Comparison of ENCODE assay signal across 8 cellular contexts in the genomic region with DNA sequence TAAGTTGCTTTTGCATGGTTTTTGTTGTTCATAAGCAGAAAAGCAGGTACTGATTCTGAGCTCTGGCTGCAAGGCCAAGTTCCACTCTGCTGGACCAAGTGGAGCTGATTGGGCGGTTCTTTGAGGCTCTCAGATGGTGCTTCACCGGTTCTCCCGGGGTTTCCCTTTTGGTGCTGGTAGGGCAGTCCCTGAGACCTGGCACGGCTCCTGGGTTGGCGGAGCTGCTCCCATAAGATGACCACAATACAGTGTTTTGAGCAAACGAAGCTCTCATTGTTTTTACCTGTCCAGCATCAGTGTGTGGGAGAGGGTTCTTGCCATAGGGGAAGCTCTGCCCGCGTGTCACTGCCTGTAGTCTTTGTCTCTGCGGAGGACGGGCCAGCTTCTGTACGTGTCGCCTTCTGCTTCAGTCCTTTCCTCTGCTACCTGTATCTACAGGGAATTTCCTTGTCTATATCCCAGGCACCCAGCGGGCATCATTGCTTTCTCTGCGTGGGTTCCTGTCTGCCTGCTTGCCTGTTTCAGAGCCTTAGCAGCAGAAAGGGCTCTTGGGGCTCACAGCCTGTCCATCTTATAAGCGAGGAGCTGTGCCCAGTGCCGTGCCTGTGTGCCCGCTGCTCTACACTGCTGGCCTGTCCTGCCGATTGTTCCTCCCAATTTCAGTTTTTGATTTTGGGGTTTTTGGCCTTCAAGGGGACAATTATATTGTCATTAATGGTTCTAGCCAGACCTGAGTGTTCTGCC. TPM values are rescaled to one million over a fixed set of nuclear protein-coding genes. Genes with fewer than 3 reads are reported as not detected.
A peak's percentile ranks its signal among the peaks of the same experiment; 100 is the strongest.
DNase-seq lines count a peak whose midpoint lies in the region; TF ChIP-seq lines count a peak whose summit lies in the region.

No MANE protein-coding gene starts in this region.

- no peak for TF ChIP-seq POLR2A in lower leg skin (IDR thresholded peaks at IDR 0.05)

- H3K4me3 Mint-ChIP-seq in Calu3 (ENCODE audit: low read depth, unreplicated experiment): peak overlapping the region; percentile 96

- H3K9me3 ChIP-seq in colonic mucosa (no peaks in the 10 kb centered on the region), neural cell (ENCODE audit: low read length) (no peaks in the 10 kb centered on the region)

- peaks cover 43% of the 10 kb centered on the region for H3K79me2 ChIP-seq in neural cell (replicated peaks; ENCODE audit: insufficient read depth, low read length)

- H3K9ac ChIP-seq in colonic mucosa (ENCODE audit: low read depth in 2 of 2, low read length in 2 of 2) (peak overlapping the region; percentile 47 to 80), neural cell (ENCODE audit: low read length) (peak overlapping the region; percentile 98)

- intact Hi-C loops in Calu3 (cut with micrococcal nuclease; ENCODE audit: unreplicated experiment): loop anchor here (2.0 to 10.0 kb wide), 2 partner anchors 16 to 148 kb away; no protein-coding TSS in a partner anchor
- intact Hi-C loops in colonic mucosa (cut with DNase I): no loop called here
- intact Hi-C loops in lower leg skin (cut with DNase I; ENCODE audit: low total_unique reads): no loop called here

- DNase-seq in Calu3: peak; percentile 35
- DNase-seq in NCI-H526 treated with DMSO at 0.1 percent for 48 hours (lab: John Stamatoyannopoulos, UW): peak; percentile 47
- no peak for DNase-seq in colonic mucosa
- no peak for DNase-seq in SW 1271 (lab: John Stamatoyannopoulos, UW)
- DNase-seq in dedifferentiated amniotic fluid mesenchymal stem cell (ENCODE audit: extremely low spot score): no peak
- no peak for DNase-seq in lower leg skin (ENCODE audit: low spot score in 2 of 2)
- no peak for DNase-seq in COLO829 (ENCODE audit: low spot score)

- H3K27ac ChIP-seq in colonic mucosa (no peak overlapping the region), neural cell (ENCODE audit: low read length) (no peak overlapping the region)

- H3K9me3 Mint-ChIP-seq in Calu3 (ENCODE audit: low read depth, unreplicated experiment): no peaks in the 10 kb centered on the region

- H3K9me2 ChIP-seq in neural cell (ENCODE audit: insufficient read depth, low read length): no peaks in the 10 kb centered on the region

- peak overlapping the region; percentile 96 for H3K27ac Mint-ChIP-seq in Calu3 (ENCODE audit: unreplicated experiment)

- H3K36me3 ChIP-seq in colonic mucosa (peaks cover 10% of the 10 kb centered on the region), neural cell (ENCODE audit: insufficient read depth, low read length) (no peaks in the 10 kb centered on the region)

- H3K4me1 Mint-ChIP-seq in Calu3 (ENCODE audit: low read depth, unreplicated experiment): peaks cover 27% of the 10 kb centered on the region

- TF ChIP-seq CTCF in Calu3 (IDR thresholded peaks at IDR 0.05; ENCODE audit: unreplicated experiment): no peak
- TF ChIP-seq CTCF in colonic mucosa (IDR thresholded peaks at IDR 0.05): no peak
- no peak for TF ChIP-seq CTCF in neural cell (IDR thresholded peaks at IDR 0.05; ENCODE audit: poor library complexity, severe bottlenecking)
- TF ChIP-seq CTCF in lower leg skin (IDR thresholded peaks at IDR 0.05): no peak

- no peaks in the 10 kb centered on the region for H3F3A ChIP-seq in neural cell (ENCODE audit: insufficient read depth, low read length, poor library complexity, severe bottlenecking)

- no peak overlapping the region for H2AFZ ChIP-seq in neural cell (ENCODE audit: low read depth, low read length)

- no TSS peak for BruUV-seq in Calu3 (replicated peaks; lab: Mats Ljungman, UMichigan)

- TF ChIP-seq RAD21 in neural cell (conservative IDR thresholded peaks at IDR 0.05): no peak

- peak overlapping the region; percentile 94 for H3K4me2 ChIP-seq in neural cell (ENCODE audit: low read length)

- CTCF ChIA-PET in Calu3 (lab: Charles Lee): interaction anchor here (0.9 to 1.5 kb wide), 4 partner anchors 11 to 153 kb away, joined by 3 to 7 read pairs (median 4); no protein-coding TSS in a partner anchor

- peaks cover 21% of the 10 kb centered on the region for H3K4me1 ChIP-seq in colonic mucosa

- peaks cover 85% of the 10 kb centered on the region for H3K36me3 Mint-ChIP-seq in Calu3 (ENCODE audit: insufficient read depth, unreplicated experiment)

- peaks cover 42% of the 10 kb centered on the region for H4K20me1 ChIP-seq in neural cell (ENCODE audit: insufficient read depth)

- no peak for TF ChIP-seq EP300 in neural cell (conservative IDR thresholded peaks at IDR 0.05; ENCODE audit: poor library complexity, severe bottlenecking)

- H3K4me3 ChIP-seq in colonic mucosa: peak overlapping the region; percentile 82
- H3K4me3 ChIP-seq in neural cell (ENCODE audit: low read length): peak overlapping the region; percentile 91
- no peak overlapping the region for H3K4me3 ChIP-seq in lower leg skin (ENCODE audit: low read depth, poor library complexity, severe bottlenecking)

- H3K27me3 Mint-ChIP-seq in Calu3 (ENCODE audit: unreplicated experiment): no peaks in the 10 kb centered on the region

- no peaks in the 10 kb centered on the region for H3K27me3 ChIP-seq in colonic mucosa
- H3K27me3 ChIP-seq in neural cell (ENCODE audit: insufficient read depth, low read depth, low read length): no peaks in the 10 kb centered on the region

- WGBS in lower leg skin, 2 donors: 30 to 38% methylated on average over 18 of the region's 18 CpGs

TF ChIP-seq in neural cell, 6 proteins besides CTCF, POLR2A, EP300 and RAD21:
- TF ChIP-seq EZH2 (IDR thresholded peaks at IDR 0.05; ENCODE audit: borderline replicate concordance, insufficient read depth, low read length, poor library complexity, severe bottlenecking): no peak
- TF ChIP-seq TAF1 (IDR thresholded peaks at IDR 0.05; ENCODE audit: low read depth): no peak
- TF ChIP-seq, protein P1, sequence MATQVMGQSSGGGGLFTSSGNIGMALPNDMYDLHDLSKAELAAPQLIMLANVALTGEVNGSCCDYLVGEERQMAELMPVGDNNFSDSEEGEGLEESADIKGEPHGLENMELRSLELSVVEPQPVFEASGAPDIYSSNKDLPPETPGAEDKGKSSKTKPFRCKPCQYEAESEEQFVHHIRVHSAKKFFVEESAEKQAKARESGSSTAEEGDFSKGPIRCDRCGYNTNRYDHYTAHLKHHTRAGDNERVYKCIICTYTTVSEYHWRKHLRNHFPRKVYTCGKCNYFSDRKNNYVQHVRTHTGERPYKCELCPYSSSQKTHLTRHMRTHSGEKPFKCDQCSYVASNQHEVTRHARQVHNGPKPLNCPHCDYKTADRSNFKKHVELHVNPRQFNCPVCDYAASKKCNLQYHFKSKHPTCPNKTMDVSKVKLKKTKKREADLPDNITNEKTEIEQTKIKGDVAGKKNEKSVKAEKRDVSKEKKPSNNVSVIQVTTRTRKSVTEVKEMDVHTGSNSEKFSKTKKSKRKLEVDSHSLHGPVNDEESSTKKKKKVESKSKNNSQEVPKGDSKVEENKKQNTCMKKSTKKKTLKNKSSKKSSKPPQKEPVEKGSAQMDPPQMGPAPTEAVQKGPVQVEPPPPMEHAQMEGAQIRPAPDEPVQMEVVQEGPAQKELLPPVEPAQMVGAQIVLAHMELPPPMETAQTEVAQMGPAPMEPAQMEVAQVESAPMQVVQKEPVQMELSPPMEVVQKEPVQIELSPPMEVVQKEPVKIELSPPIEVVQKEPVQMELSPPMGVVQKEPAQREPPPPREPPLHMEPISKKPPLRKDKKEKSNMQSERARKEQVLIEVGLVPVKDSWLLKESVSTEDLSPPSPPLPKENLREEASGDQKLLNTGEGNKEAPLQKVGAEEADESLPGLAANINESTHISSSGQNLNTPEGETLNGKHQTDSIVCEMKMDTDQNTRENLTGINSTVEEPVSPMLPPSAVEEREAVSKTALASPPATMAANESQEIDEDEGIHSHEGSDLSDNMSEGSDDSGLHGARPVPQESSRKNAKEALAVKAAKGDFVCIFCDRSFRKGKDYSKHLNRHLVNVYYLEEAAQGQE (IDR thresholded peaks at IDR 0.05; ENCODE audit: borderline replicate concordance): no peak
- no peak for TF ChIP-seq POLR2AphosphoS5 (IDR thresholded peaks at IDR 0.05)
- no peak for TF ChIP-seq SMC3 (conservative IDR thresholded peaks at IDR 0.05; ENCODE audit: poor library complexity)
- TF ChIP-seq MXI1 (conservative IDR thresholded peaks at IDR 0.05; ENCODE audit: poor library complexity, severe bottlenecking): no peak

RNA-seq across cellular contexts. Expression of a gene that starts 2.3 kb away (rescaled TPM):
- 286 and 309 TPM in 2 replicates for total RNA-seq in Calu3 (2022)
- total RNA-seq in colonic mucosa: 100 to 1,000 TPM; 146 to 289 TPM
- polyA plus RNA-seq in neural cell: 129 and 158 TPM in 2 replicates
- 83.0 and 107 TPM in 2 replicates for polyA minus RNA-seq in neural cell
- total RNA-seq in lower leg skin: 100 to 1,000 TPM in 3 of 4 donors, 10 to 100 TPM in 1; 78.8 to 149 (median 106) TPM

RNA-seq across cellular contexts. Expression of a gene that starts 9.2 kb away (rescaled TPM):
- 12.7 and 18.3 TPM in 2 replicates for total RNA-seq in Calu3 (2022)
- total RNA-seq in colonic mucosa: 1 to 10 TPM; 2.6 to 4.8 TPM
- 33.8 and 40.7 TPM in 2 replicates for polyA plus RNA-seq in neural cell
- 24.1 and 24.4 TPM in 2 replicates for polyA minus RNA-seq in neural cell
- total RNA-seq in lower leg skin: 10 to 100 TPM in 1 of 4 donors, 1 to 10 TPM in 3; 7.9 to 10.4 (median 8.5) TPM

RNA-seq across cellular contexts. Expression of a gene that starts 13.7 kb away (rescaled TPM):
- total RNA-seq in Calu3 (2022) (33.0 and 33.1 TPM in 2 replicates), colonic mucosa (10 to 100 TPM; 16.0 to 20.3 TPM), lower leg skin (10 to 100 TPM; 20.1 to 27.3 (median 22.8) TPM)
- 14.8 and 15.3 TPM in 2 replicates for polyA plus RNA-seq in neural cell
- 7.6 and 12.4 TPM in 2 replicates for polyA minus RNA-seq in neural cell

RNA-seq across cellular contexts. Expression of a gene that starts 16.4 kb away (rescaled TPM):
- total RNA-seq in Calu3 (2022): 35.6 TPM in 2 replicates
- total RNA-seq in colonic mucosa: 10 to 100 TPM; 18.0 to 28.6 TPM
- 11.7 and 17.3 TPM in 2 replicates for polyA plus RNA-seq in neural cell
- 4.4 and 5.1 TPM in 2 replicates for polyA minus RNA-seq in neural cell
- 10 to 100 TPM; 14.1 to 38.0 (median 22.9) TPM for total RNA-seq in lower leg skin

RNA-seq across cellular contexts. Expression of a gene that starts 17.9 kb away (rescaled TPM):
- 162 and 180 TPM in 2 replicates for total RNA-seq in Calu3 (2022)
- total RNA-seq in colonic mucosa: 100 to 1,000 TPM; 257 to 259 TPM
- polyA plus RNA-seq in neural cell: 21.0 and 23.6 TPM in 2 replicates
- polyA minus RNA-seq in neural cell: 40.5 and 48.5 TPM in 2 replicates
- 100 to 1,000 TPM in 3 of 4 donors, 10 to 100 TPM in 1; 81.2 to 189 (median 120) TPM for total RNA-seq in lower leg skin

Comparison
In these comparisons a context has a peak if more than half of its experiments do, and no peak if none do; other contexts are left out.
1. DNase-seq: peak in Calu3 (single experiment) and NCI-H526 treated with DMSO at 0.1 percent for 48 hours (single experiment); none in colonic mucosa (single experiment), SW 1271 (0 of 2), dedifferentiated amniotic fluid mesenchymal stem cell (single experiment), lower leg skin (0 of 2) and COLO829 (single experiment).